12 cellular contexts compared by ENCODE assay signal in the genomic region with DNA sequence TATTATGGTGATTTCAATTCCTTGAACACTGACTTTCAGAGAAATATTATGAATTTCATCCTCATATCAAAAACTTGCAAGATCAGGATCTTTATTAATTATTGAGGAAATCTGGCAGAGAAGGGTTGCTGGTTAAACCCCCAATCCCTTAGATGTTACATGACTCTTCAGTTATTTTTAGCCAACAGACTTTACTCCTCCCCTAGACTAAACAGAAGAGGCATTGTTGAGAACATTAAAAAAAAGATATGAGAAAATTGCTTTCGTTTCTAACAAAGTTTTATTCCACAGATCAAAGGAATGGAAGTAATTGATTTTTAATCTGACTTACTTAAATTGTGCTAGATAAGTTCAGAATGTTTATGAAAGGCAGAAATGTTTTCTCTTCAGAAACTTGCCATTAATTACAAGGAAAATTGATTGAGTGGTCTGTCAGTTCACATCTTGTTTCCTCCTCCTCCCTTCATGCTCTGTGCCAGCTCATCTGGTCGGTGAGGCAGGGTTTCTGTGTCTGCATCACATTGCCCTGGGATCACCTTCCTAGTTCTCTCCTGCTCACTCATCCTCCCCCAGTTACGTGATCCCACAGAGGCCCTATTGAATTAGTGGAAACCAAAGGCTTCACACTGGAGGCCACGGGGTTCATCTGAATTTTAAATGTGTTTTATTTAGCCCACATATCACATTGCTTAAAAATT.
A peak's percentile ranks its signal among the peaks of the same experiment; 100 is the strongest.
DNase-seq lines count a peak whose midpoint lies in the region; ATAC-seq, FAIRE-seq and TF ChIP-seq lines count a peak whose summit lies in the region.
"Had no signal": no experiment of that assay in that cellular context is flagged by ENCODE, and none has a peak within 500 bp of the region (broad histone marks: within the 10 kb centered on the region; RNA-seq: fewer than 3 reads in every experiment).

No MANE protein-coding gene starts in this region.

- H3K4me1 ChIP-seq in astrocyte (ENCODE audit: insufficient read depth, low read length), result peaks cover 19% of the 10 kb centered on the region
- peaks cover 44% of the 10 kb centered on the region for H3K4me1 ChIP-seq in cardiac muscle cell (ENCODE audit: low read depth)
- no peaks in the 10 kb centered on the region for H3K4me1 ChIP-seq in effector memory CD4-positive, alpha-beta T cell (ENCODE audit: control insufficient read depth, insufficient read depth, low read length, poor library complexity, severe bottlenecking)

- H3K4me1 Mint-ChIP-seq in HFFc6 (ENCODE audit: low read depth) (peaks cover 40% of the 10 kb centered on the region), astrocyte (ENCODE audit: low read depth, unreplicated experiment) (peaks cover 33% of the 10 kb centered on the region)

- H3K9me3 ChIP-seq in astrocyte (ENCODE audit: insufficient read depth, low read depth, low read length), result no peaks in the 10 kb centered on the region
- no peaks in the 10 kb centered on the region for H3K9me3 ChIP-seq in cardiac muscle cell (ENCODE audit: low read depth)
- H3K9me3 ChIP-seq in effector memory CD4-positive, alpha-beta T cell (ENCODE audit: control insufficient read depth, low read length), result no peaks in the 10 kb centered on the region

- H3K4me3 Mint-ChIP-seq in HFFc6 (peak overlapping the region; percentile 51), astrocyte (ENCODE audit: unreplicated experiment) (peak overlapping the region; percentile 42)
- H3K4me3 Mint-ChIP-seq: activated naive CD4-positive, alpha-beta T cell treated with anti-CD3 and anti-CD28 coated beads for 36 hours; endodermal cell had no signal

- no peaks in the 10 kb centered on the region for H4K20me1 ChIP-seq in astrocyte (ENCODE audit: insufficient read depth, low read length)

- H3K36me3 ChIP-seq in astrocyte (ENCODE audit: insufficient read depth, low read length) (no peaks in the 10 kb centered on the region), cardiac muscle cell (no peaks in the 10 kb centered on the region)
- no peaks in the 10 kb centered on the region for H3K36me3 ChIP-seq in effector memory CD4-positive, alpha-beta T cell (ENCODE audit: control insufficient read depth, insufficient read depth, low read length)

- H3K27me3 ChIP-seq in astrocyte (ENCODE audit: insufficient read depth, low read length) (no peaks in the 10 kb centered on the region), cardiac muscle cell (no peaks in the 10 kb centered on the region)
- no peaks in the 10 kb centered on the region for H3K27me3 ChIP-seq in effector memory CD4-positive, alpha-beta T cell (replicated peaks; ENCODE audit: control insufficient read depth, insufficient read depth, low read length, poor library complexity, severe bottlenecking)

- TF ChIP-seq CTCF in HFFc6 (IDR thresholded peaks at IDR 0.05), result no peak
- no peak for TF ChIP-seq CTCF in astrocyte (IDR thresholded peaks at IDR 0.05; ENCODE audit: insufficient read depth, low read depth, low read length)
- no peak for TF ChIP-seq CTCF in cardiac muscle cell (IDR thresholded peaks at IDR 0.05; ENCODE audit: low read depth, low read length)
- no peak for TF ChIP-seq CTCF in retinal pigment epithelial cell (conservative IDR thresholded peaks at IDR 0.05; ENCODE audit: low read depth, low read length)

- no peak for ATAC-seq in GM18858 (IDR thresholded peaks at IDR 0.05; ENCODE audit: unreplicated experiment)
- no peak for ATAC-seq in HG03108 (IDR thresholded peaks at IDR 0.05; ENCODE audit: unreplicated experiment)
- ATAC-seq: left colon had no signal

- no peaks in the 10 kb centered on the region for H3K9me3 Mint-ChIP-seq in HFFc6
- peaks cover 2% of the 10 kb centered on the region for H3K9me3 Mint-ChIP-seq in astrocyte (ENCODE audit: unreplicated experiment)
- H3K9me3 Mint-ChIP-seq: activated naive CD4-positive, alpha-beta T cell treated with anti-CD3 and anti-CD28 coated beads for 36 hours; endodermal cell had no signal

- H3K79me2 ChIP-seq in astrocyte (ENCODE audit: insufficient read depth, low read length), result no peaks in the 10 kb centered on the region

- peak overlapping the region; percentile 66 for H3K27ac ChIP-seq in astrocyte (ENCODE audit: low read depth, low read length)
- H3K27ac ChIP-seq in cardiac muscle cell, result peak overlapping the region; percentile 89
- no peak overlapping the region for H3K27ac ChIP-seq in effector memory CD4-positive, alpha-beta T cell (ENCODE audit: insufficient read depth, low read length, poor library complexity, severe bottlenecking)

- H3K27me3 Mint-ChIP-seq in HFFc6 (ENCODE audit: insufficient read depth), result no peaks in the 10 kb centered on the region
- no peaks in the 10 kb centered on the region for H3K27me3 Mint-ChIP-seq in astrocyte (ENCODE audit: low read depth, unreplicated experiment)

- H3K9ac ChIP-seq in astrocyte (ENCODE audit: low read length), result peak overlapping the region; percentile 53

- peak overlapping the region; percentile 40 for H2AFZ ChIP-seq in astrocyte (ENCODE audit: low read depth, low read length)

- DNase-seq in HFFc6 (no peak), astrocyte (ENCODE audit: low read depth) (peak; percentile 63), cardiac muscle cell (ENCODE audit: low read depth in 1 of 2, low spot score in 1 of 2) (peak; percentile 21 to 37), retinal pigment epithelial cell (ENCODE audit: low read depth) (no peak), NCI-H1694 (lab: John Stamatoyannopoulos, UW) (no peak)
- no peak for DNase-seq in effector memory CD4-positive, alpha-beta T cell
- DNase-seq: activated naive CD4-positive, alpha-beta T cell treated with anti-CD3 and anti-CD28 coated beads for 36 hours; endodermal cell; left colon had no signal

- H3K4me3 ChIP-seq in astrocyte (ENCODE audit: insufficient read depth, low read depth, low read length) (no peak overlapping the region), cardiac muscle cell (no peak overlapping the region), retinal pigment epithelial cell (ENCODE audit: low read length) (peak overlapping the region; percentile 0)
- H3K4me3 ChIP-seq in effector memory CD4-positive, alpha-beta T cell (ENCODE audit: insufficient read depth, low read depth, low read length, poor library complexity, severe bottlenecking), result no peak overlapping the region

- peak overlapping the region; percentile 75 for H3K4me2 ChIP-seq in astrocyte (ENCODE audit: low read length)

- peak overlapping the region; percentile 74 for H3K27ac Mint-ChIP-seq in HFFc6
- peak overlapping the region; percentile 87 for H3K27ac Mint-ChIP-seq in astrocyte (ENCODE audit: unreplicated experiment)
- H3K27ac Mint-ChIP-seq: activated naive CD4-positive, alpha-beta T cell treated with anti-CD3 and anti-CD28 coated beads for 36 hours; endodermal cell had no signal

- H3K36me3 Mint-ChIP-seq in HFFc6 (ENCODE audit: low read depth), result no peaks in the 10 kb centered on the region
- no peaks in the 10 kb centered on the region for H3K36me3 Mint-ChIP-seq in astrocyte (ENCODE audit: low read depth, unreplicated experiment)

- peak; percentile 66 for FAIRE-seq in astrocyte (lab: Jason Lieb, UNC)
- FAIRE-seq: GM12892 had no signal

Comparison
In these comparisons a context has a peak if more than half of its experiments do, and no peak if none do; other contexts are left out.
1. DNase-seq: peak in astrocyte (single experiment) and cardiac muscle cell (2 of 2); none in HFFc6 (single experiment), retinal pigment epithelial cell (single experiment), NCI-H1694 (single experiment) and effector memory CD4-positive, alpha-beta T cell (0 of 3).